16 cellular contexts compared by ENCODE assay signal in genomic region chr3:18679226-18679625, GRCh38.
DNase-seq lines count a peak whose midpoint lies in the region; ATAC-seq and TF ChIP-seq lines count a peak whose summit lies in the region.
"Had no signal": no experiment of that assay in that cellular context is flagged by ENCODE, and none has a peak within 500 bp of the region (broad histone marks: within the 10 kb centered on the region; RNA-seq: fewer than 3 reads in every experiment).

No MANE protein-coding gene starts in this region.

- H3K79me2 ChIP-seq in GM23248 (ENCODE audit: insufficient read depth): no peaks in the 10 kb centered on the region

- intact Hi-C loops in CD4-positive, alpha-beta T cell (cut with DNase I, micrococcal nuclease): loop anchor here in 1 of 2 experiments (5.0 kb wide), 2 partner anchors 48 to 63 kb away; no protein-coding TSS in a partner anchor
- intact Hi-C loops in activated T-helper 1 cell treated with anti-CD3 and anti-CD28 coated beads, Interleukin-12 subunit alpha, Interleukin-12 subunit beta, Interleukin-2, Interleukin-4 antibody, amounts not matched to agents 30 ng/mL and 10 ng/mL and 1 ng/mL, durations not matched to agents 14 hours and 24 hours and 36 hours (cut with micrococcal nuclease): loop anchor here (1.0 to 5.0 kb wide), 10 partner anchors 19 to 310 kb away; no protein-coding TSS in a partner anchor
- intact Hi-C loops in natural killer cell (cut with micrococcal nuclease): loop anchor here (1.0 to 5.0 kb wide), 2 partner anchors 62 to 122 kb away; no protein-coding TSS in a partner anchor

- 68 to 88% methylated on average over 4 of the region's 4 CpGs for WGBS in upper lobe of left lung, 2 donors
- WGBS in GM23248 (ENCODE audit: low coverage in 1 of 2, low lambda C conversion rate in 2 of 2, missing lambda C conversion rate in 2 of 2), 2 experiments: 29 to 31% methylated on average over 4 of the region's 4 CpGs

- H3K36me3 Mint-ChIP-seq in CD4-positive, alpha-beta T cell (ENCODE audit: low read depth): no peaks in the 10 kb centered on the region
- H3K36me3 Mint-ChIP-seq in activated T-helper 1 cell treated with anti-CD3 and anti-CD28 coated beads, Interleukin-12 subunit alpha, Interleukin-12 subunit beta, Interleukin-2, Interleukin-4 antibody, amounts not matched to agents 30 ng/mL and 10 ng/mL and 1 ng/mL, durations not matched to agents 14 hours and 24 hours and 36 hours (ENCODE audit: low read depth): peaks cover 29% of the 10 kb centered on the region
- peaks cover 7% of the 10 kb centered on the region for H3K36me3 Mint-ChIP-seq in natural killer cell
- H3K36me3 Mint-ChIP-seq: brain had no signal

- H3F3A ChIP-seq in GM23248 (ENCODE audit: insufficient read depth): no peaks in the 10 kb centered on the region

- H3K36me3 ChIP-seq in upper lobe of left lung: no peaks in the 10 kb centered on the region
- H3K36me3 ChIP-seq in GM23248 (ENCODE audit: low read depth): no peaks in the 10 kb centered on the region
- H3K36me3 ChIP-seq: esophagus squamous epithelium had no signal

- DNase-seq in CD4-positive, alpha-beta T cell: peak in 3 of 10 experiments; percentile 3 to 7 (median 3)
- DNase-seq in activated T-helper 1 cell treated with anti-CD3 and anti-CD28 coated beads, Interleukin-12 subunit alpha, Interleukin-12 subunit beta, Interleukin-2, Interleukin-4 antibody, amounts not matched to agents 30 ng/mL and 10 ng/mL and 1 ng/mL, durations not matched to agents 14 hours and 24 hours and 36 hours (ENCODE audit: low spot score): peak; percentile 62
- DNase-seq in natural killer cell: peak; percentile 18
- DNase-seq in NCI-H82 (lab: John Stamatoyannopoulos, UW): no peak
- DNase-seq in GM13976 (ENCODE audit: low spot score): no peak
- no peak for DNase-seq in upper lobe of left lung
- DNase-seq in GM23248: no peak
- DNase-seq: AML-193, dorsolateral prefrontal cortex, esophagus squamous epithelium, H7, NCI-H1092 treated with DMSO at 0.1 percent for 48 hours, NCI-H2171 treated with DMSO at 0.1 percent for 48 hours, testis had no signal

- H3K4me1 Mint-ChIP-seq in CD4-positive, alpha-beta T cell (ENCODE audit: low read depth): peaks cover 75% of the 10 kb centered on the region
- H3K4me1 Mint-ChIP-seq in activated T-helper 1 cell treated with anti-CD3 and anti-CD28 coated beads, Interleukin-12 subunit alpha, Interleukin-12 subunit beta, Interleukin-2, Interleukin-4 antibody, amounts not matched to agents 30 ng/mL and 10 ng/mL and 1 ng/mL, durations not matched to agents 14 hours and 24 hours and 36 hours (ENCODE audit: low read depth): peaks cover 89% of the 10 kb centered on the region
- H3K4me1 Mint-ChIP-seq in natural killer cell: peaks cover 61 to 65% of the 10 kb centered on the region in 2 donors
- H3K4me1 Mint-ChIP-seq: brain had no signal

- H3K4me3 ChIP-seq in upper lobe of left lung: no peak overlapping the region
- no peak overlapping the region for H3K4me3 ChIP-seq in GM23248
- H3K4me3 ChIP-seq: dorsolateral prefrontal cortex, esophagus squamous epithelium, testis had no signal

- no peak overlapping the region for H3K4me2 ChIP-seq in GM23248 (ENCODE audit: unreplicated experiment)

- no peaks in the 10 kb centered on the region for H3K27me3 Mint-ChIP-seq in CD4-positive, alpha-beta T cell
- H3K27me3 Mint-ChIP-seq in activated T-helper 1 cell treated with anti-CD3 and anti-CD28 coated beads, Interleukin-12 subunit alpha, Interleukin-12 subunit beta, Interleukin-2, Interleukin-4 antibody, amounts not matched to agents 30 ng/mL and 10 ng/mL and 1 ng/mL, durations not matched to agents 14 hours and 24 hours and 36 hours (ENCODE audit: insufficient read depth): no peaks in the 10 kb centered on the region
- no peaks in the 10 kb centered on the region for H3K27me3 Mint-ChIP-seq in natural killer cell (ENCODE audit: low read depth in 2 of 2)
- H3K27me3 Mint-ChIP-seq: brain had no signal

- no peaks in the 10 kb centered on the region for H3K9me2 ChIP-seq in GM23248 (ENCODE audit: insufficient read depth)

- TF ChIP-seq EP300 in upper lobe of left lung (IDR thresholded peaks at IDR 0.05): no peak

- H3K27ac ChIP-seq in CD4-positive, alpha-beta T cell (ENCODE audit: low read depth, low read length): no peak overlapping the region
- H3K27ac ChIP-seq in upper lobe of left lung (no peak overlapping the region), GM23248 (no peak overlapping the region)
- H3K27ac ChIP-seq: dorsolateral prefrontal cortex, esophagus squamous epithelium, testis had no signal

- POLR2A ChIA-PET in CD4-positive, alpha-beta T cell (lab: Charles Lee): interaction anchor here (0.6 to 1.9 kb wide), 10 partner anchors 9 to 302 kb away, joined by 3 to 8 read pairs (median 4); partner anchors contain the start of gene SATB1

- no peaks in the 10 kb centered on the region for H3K9me3 Mint-ChIP-seq in CD4-positive, alpha-beta T cell
- H3K9me3 Mint-ChIP-seq in activated T-helper 1 cell treated with anti-CD3 and anti-CD28 coated beads, Interleukin-12 subunit alpha, Interleukin-12 subunit beta, Interleukin-2, Interleukin-4 antibody, amounts not matched to agents 30 ng/mL and 10 ng/mL and 1 ng/mL, durations not matched to agents 14 hours and 24 hours and 36 hours: peaks cover 22% of the 10 kb centered on the region
- peaks cover 3 to 6% of the 10 kb centered on the region in 2 donors for H3K9me3 Mint-ChIP-seq in natural killer cell
- H3K9me3 Mint-ChIP-seq: brain had no signal

- TF ChIP-seq CTCF in CD4-positive, alpha-beta T cell (IDR thresholded peaks at IDR 0.05): no peak
- TF ChIP-seq CTCF in natural killer cell (IDR thresholded peaks at IDR 0.05) (no peak), GM13976 (IDR thresholded peaks at IDR 0.05; ENCODE audit: borderline replicate concordance, control extremely low read depth, extremely low read depth, insufficient read depth, missing control alignments) (no peak), upper lobe of left lung (IDR thresholded peaks at IDR 0.05) (no peak)

- H2AFZ ChIP-seq in GM23248: no peak overlapping the region

- no peaks in the 10 kb centered on the region for H4K20me1 ChIP-seq in GM23248 (ENCODE audit: insufficient read depth)

- no peak for TF ChIP-seq POLR2A in upper lobe of left lung (IDR thresholded peaks at IDR 0.05)

- peaks cover 3% of the 10 kb centered on the region for H3K9me3 ChIP-seq in CD4-positive, alpha-beta T cell (ENCODE audit: control insufficient read depth, low read length)
- H3K9me3 ChIP-seq in upper lobe of left lung: no peaks in the 10 kb centered on the region
- no peaks in the 10 kb centered on the region for H3K9me3 ChIP-seq in GM23248 (ENCODE audit: low read depth)
- H3K9me3 ChIP-seq: esophagus squamous epithelium, testis had no signal

- CTCF ChIA-PET in CD4-positive, alpha-beta T cell (lab: Charles Lee): interaction anchor here (0.7 to 1.1 kb wide), 3 partner anchors 8 to 37 kb away, joined by 3 to 4 read pairs (median 3); no protein-coding TSS in a partner anchor

- in situ Hi-C loops in GM13976 (cut with MboI; ENCODE audit: low sequenced_read_pairs, unreplicated experiment) (no loop called here), GM23248 (cut with MboI) (no loop called here)

- H3K27me3 ChIP-seq in CD4-positive, alpha-beta T cell (ENCODE audit: control insufficient read depth, insufficient read depth, low read length): no peaks in the 10 kb centered on the region
- H3K27me3 ChIP-seq in upper lobe of left lung (no peaks in the 10 kb centered on the region), GM23248 (replicated peaks; ENCODE audit: insufficient read depth) (no peaks in the 10 kb centered on the region)
- H3K27me3 ChIP-seq: dorsolateral prefrontal cortex, esophagus squamous epithelium, testis had no signal

- H3K27ac Mint-ChIP-seq in CD4-positive, alpha-beta T cell: peak overlapping the region; percentile 73
- peak overlapping the region; percentile 77 for H3K27ac Mint-ChIP-seq in activated T-helper 1 cell treated with anti-CD3 and anti-CD28 coated beads, Interleukin-12 subunit alpha, Interleukin-12 subunit beta, Interleukin-2, Interleukin-4 antibody, amounts not matched to agents 30 ng/mL and 10 ng/mL and 1 ng/mL, durations not matched to agents 14 hours and 24 hours and 36 hours
- peak overlapping the region; percentile 71 to 80 for H3K27ac Mint-ChIP-seq in natural killer cell
- H3K27ac Mint-ChIP-seq: brain had no signal

- no peak overlapping the region for H3K9ac ChIP-seq in GM23248

- H3K4me3 Mint-ChIP-seq in CD4-positive, alpha-beta T cell: peak overlapping the region; percentile 57
- peak overlapping the region; percentile 19 for H3K4me3 Mint-ChIP-seq in activated T-helper 1 cell treated with anti-CD3 and anti-CD28 coated beads, Interleukin-12 subunit alpha, Interleukin-12 subunit beta, Interleukin-2, Interleukin-4 antibody, amounts not matched to agents 30 ng/mL and 10 ng/mL and 1 ng/mL, durations not matched to agents 14 hours and 24 hours and 36 hours
- H3K4me3 Mint-ChIP-seq in natural killer cell: peak overlapping the region; percentile 60
- H3K4me3 Mint-ChIP-seq: brain had no signal

- H3K4me1 ChIP-seq in upper lobe of left lung (no peaks in the 10 kb centered on the region), GM23248 (ENCODE audit: insufficient read depth) (no peaks in the 10 kb centered on the region)
- H3K4me1 ChIP-seq: esophagus squamous epithelium, testis had no signal

- peak; percentile 87 for ATAC-seq in CD4-positive, alpha-beta T cell (ENCODE audit: poor library complexity)
- ATAC-seq in HG02610 (IDR thresholded peaks at IDR 0.05; ENCODE audit: unreplicated experiment): peak; percentile 43
- peak; percentile 85 to 91 (median 91) for ATAC-seq in natural killer cell
- no peak for ATAC-seq in upper lobe of left lung (ENCODE audit: low FRiP score in 2 of 2)

Comparison
In these comparisons a context has a peak if more than half of its experiments do, and no peak if none do; other contexts are left out.
1. ATAC-seq: peak in CD4-positive, alpha-beta T cell (single experiment), HG02610 (single experiment) and natural killer cell (3 of 3); none in upper lobe of left lung (0 of 2).
2. DNase-seq: peak in activated T-helper 1 cell treated with anti-CD3 and anti-CD28 coated beads, Interleukin-12 subunit alpha, Interleukin-12 subunit beta, Interleukin-2, Interleukin-4 antibody, amounts not matched to agents 30 ng/mL and 10 ng/mL and 1 ng/mL, durations not matched to agents 14 hours and 24 hours and 36 hours (single experiment) and natural killer cell (single experiment); none in NCI-H82 (single experiment), GM13976 (single experiment), upper lobe of left lung (0 of 2) and GM23248 (single experiment).
3. Peak in every context shown above with its lines, with median percentiles within 50 percentile points of each other: H3K27ac Mint-ChIP-seq and H3K4me3 Mint-ChIP-seq.